In genomic region chr2:96960271-96960955, GRCh38 we compare ENCODE assay signal across 8 cellular contexts. TPM values are rescaled to one million over a fixed set of nuclear protein-coding genes. Genes with fewer than 3 reads are reported as not detected.
A peak's percentile ranks its signal among the peaks of the same experiment; 100 is the strongest.
DNase-seq lines count a peak whose midpoint lies in the region; ATAC-seq, FAIRE-seq and TF ChIP-seq lines count a peak whose summit lies in the region.

No MANE protein-coding gene starts in this region.

- peaks cover 24% of the 10 kb centered on the region for H3K4me1 ChIP-seq in OCI-LY7 (ENCODE audit: insufficient read depth, low read length, poor library complexity, severe bottlenecking)

- TF ChIP-seq CTCF in AG09319 (IDR thresholded peaks at IDR 0.05; ENCODE audit: low read depth, low read length) (peak; percentile 90), OCI-LY7 (conservative IDR thresholded peaks at IDR 0.05; ENCODE audit: low read length) (peak; percentile 96), epithelial cell of proximal tubule (conservative IDR thresholded peaks at IDR 0.05; ENCODE audit: low read depth, low read length) (peak; percentile 88)

- H3K4me1 Mint-ChIP-seq in naive B cell, result peaks cover 0 to 17% (median 8%) of the 10 kb centered on the region in 3 donors

- H2AFZ ChIP-seq in OCI-LY7 (ENCODE audit: low read length), result 0 out of 2 replicates have a peak overlapping the region, but pooled peaks have one; percentile 7

- H3K79me2 ChIP-seq in OCI-LY7 (ENCODE audit: insufficient read depth, low read depth, low read length), result no peaks in the 10 kb centered on the region

- intact Hi-C loops in OCI-LY7 (cut with micrococcal nuclease; ENCODE audit: unreplicated experiment), result loop anchor here (1.0 to 5.0 kb wide), 2 partner anchors 102 to 152 kb away; partner anchors contain the start of genes ANKRD36 and ANKRD39

- H4K20me1 ChIP-seq in OCI-LY7 (ENCODE audit: insufficient read depth, low read length), result no peaks in the 10 kb centered on the region

- peaks cover 0 to 11% (median 4%) of the 10 kb centered on the region in 3 donors for H3K27me3 Mint-ChIP-seq in naive B cell

- no peak overlapping the region for H3K4me2 ChIP-seq in OCI-LY7 (ENCODE audit: low read length)

- H3K36me3 Mint-ChIP-seq in naive B cell, result no peaks in the 10 kb centered on the region

- no TSS peak for BruUV-seq in OCI-LY7 (replicated peaks; lab: Mats Ljungman, UMichigan)

- peak; percentile 94 to 96 for ATAC-seq in naive B cell (ENCODE audit: low read depth in 2 of 2)

- CTCF ChIA-PET in OCI-LY7 (lab: Charles Lee; ENCODE audit: unreplicated experiment), result interaction anchor here (1.0 kb wide), 1 partner anchor 102 kb away, joined by 3 read pairs; the partner anchor contains the start of gene ANKRD39

- no peaks in the 10 kb centered on the region for H3K36me3 ChIP-seq in OCI-LY7 (ENCODE audit: insufficient read depth, low read length)

- H3K27ac Mint-ChIP-seq in naive B cell, result no peak overlapping the region

- no peaks in the 10 kb centered on the region for H3K9me3 Mint-ChIP-seq in naive B cell

- POLR2A ChIA-PET in OCI-LY7 (lab: Charles Lee), result no interaction called here

- DNase-seq in AG09319 (ENCODE audit: extremely low read depth, low read depth) (peak; percentile 51), GM19239 (ENCODE audit: insufficient read length, low spot score) (peak; percentile 79), KG1 (lab: John Stamatoyannopoulos, UW) (peak; percentile 37), OCI-LY7 (ENCODE audit: low spot score) (peak; percentile 83), activated T-cell treated with anti-CD3 and anti-CD28 coated beads for 24 hours (ENCODE audit: low read depth) (peak; percentile 71), epithelial cell of proximal tubule (ENCODE audit: low read depth) (no peak), naive B cell (peak; percentile 65)
- peak; percentile 54 to 78 for DNase-seq in stimulated activated CD8-positive, alpha-beta memory T cell treated with anti-CD3 and anti-CD28 coated beads, Interleukin-7, amount 100 ng/mL, for 48 hours (ENCODE audit: extremely low read depth in 1 of 2, low read depth in 1 of 2)

- no peak overlapping the region for H3K27ac ChIP-seq in OCI-LY7 (ENCODE audit: low read depth, low read length, poor library complexity, severe bottlenecking)

- H3K4me3 ChIP-seq in OCI-LY7 (ENCODE audit: low read depth, low read length, poor library complexity, severe bottlenecking), result no peak overlapping the region
- no peak overlapping the region for H3K4me3 ChIP-seq in epithelial cell of proximal tubule (ENCODE audit: low read depth, low read length)

- peak; percentile 64 for FAIRE-seq in GM19239 (lab: Jason Lieb, UNC)

- H3K9me3 ChIP-seq in OCI-LY7 (ENCODE audit: low read length), result no peaks in the 10 kb centered on the region

- no peaks in the 10 kb centered on the region for H3K9me2 ChIP-seq in OCI-LY7 (ENCODE audit: insufficient read depth, low read length)

- H3K4me3 Mint-ChIP-seq in naive B cell, result no peak overlapping the region

RNA-seq across cellular contexts. Expression of gene FAM178B, which starts 26.0 kb away (rescaled TPM):
- not detected in 2 replicates for total RNA-seq in OCI-LY7 (2014; rRNA removed; shearing (Covaris generic))
- total RNA-seq in OCI-LY7 (2022) (not detected in 2 replicates), epithelial cell of proximal tubule (not detected in 2 replicates)
- polyA plus RNA-seq in naive B cell (ENCODE audit: low read depth in 6 of 6), result not detected
